Comparison of ENCODE assay signal across 9 cellular contexts in genomic region chr19:7505682-7506384, GRCh38. TPM values are rescaled to one million over a fixed set of nuclear protein-coding genes. Genes with fewer than 3 reads are reported as not detected.
DNase-seq lines count a peak whose midpoint lies in the region; TF ChIP-seq lines count a peak whose summit lies in the region.
"Had no signal": no experiment of that assay in that cellular context is flagged by ENCODE, and none has a peak within 500 bp of the region (broad histone marks: within the 10 kb centered on the region; RNA-seq: fewer than 3 reads in every experiment).

No MANE protein-coding gene starts in this region.

- peak; percentile 75 for DNase-seq in activated CD8-positive, alpha-beta memory T cell treated with anti-CD3 and anti-CD28 coated beads, Interleukin-2, amount 50 U/mL, for 48 hours
- no peak for DNase-seq in activated CD8-positive, alpha-beta memory T cell treated with anti-CD3 and anti-CD28 coated beads, Interleukin-2, amount 50 U/mL, for 4 hours
- DNase-seq in NCI-H774 (lab: John Stamatoyannopoulos, UW) (peak; percentile 55), dorsolateral prefrontal cortex (no peak), SIG-M5 (lab: John Stamatoyannopoulos, UW) (no peak), inferior parietal cortex (ENCODE audit: extremely low spot score) (no peak)

- H3K27ac ChIP-seq in duodenal mucosa (ENCODE audit: low read depth, low read length) (peak overlapping the region; percentile 20), dorsolateral prefrontal cortex (peak overlapping the region in 1 of 59 donors; percentile 12)
- H3K27ac ChIP-seq: neutrophil had no signal

- TF ChIP-seq CTCF in dorsolateral prefrontal cortex (IDR thresholded peaks at IDR 0.05 in 54 of 56, conservative IDR thresholded peaks at IDR 0.05 in 2 of 56; ENCODE audit: low read depth in 1 of 56, partially characterized antibody in 56 of 56) = no peak

- peak overlapping the region; percentile 47 to 51 for H3K9ac ChIP-seq in duodenal mucosa (ENCODE audit: low read depth in 1 of 2, low read length in 2 of 2)

- H3K36me3 ChIP-seq in duodenal mucosa (ENCODE audit: control insufficient read depth in 1 of 2, insufficient read depth in 2 of 2, low read length in 2 of 2) (no peaks in the 10 kb centered on the region), neuron (ENCODE audit: insufficient read depth, low read length) (no peaks in the 10 kb centered on the region)
- H3K36me3 ChIP-seq: neutrophil had no signal

- peaks cover 9 to 14% of the 10 kb centered on the region in 2 donors for H3K4me1 ChIP-seq in duodenal mucosa (ENCODE audit: control insufficient read depth in 1 of 2, insufficient read depth in 2 of 2, low read length in 2 of 2)
- H3K4me1 ChIP-seq in neuron (ENCODE audit: insufficient read depth, low read length) = no peaks in the 10 kb centered on the region

- intact Hi-C loops in dorsolateral prefrontal cortex (cut with DNase I) = no loop called here

- no peak overlapping the region for H2AFZ ChIP-seq in neuron (ENCODE audit: low read depth, low read length)

- H3K9me3 ChIP-seq in duodenal mucosa (ENCODE audit: control insufficient read depth in 1 of 2, low read length in 2 of 2) (no peaks in the 10 kb centered on the region), neuron (ENCODE audit: low read length) (no peaks in the 10 kb centered on the region)
- H3K9me3 ChIP-seq: neutrophil had no signal

- no peaks in the 10 kb centered on the region for H3K27me3 ChIP-seq in duodenal mucosa (ENCODE audit: control insufficient read depth in 1 of 2, insufficient read depth in 2 of 2, low read length in 2 of 2)
- H3K27me3 ChIP-seq in neuron (ENCODE audit: insufficient read depth, low read length) = no peaks in the 10 kb centered on the region
- H3K27me3 ChIP-seq in dorsolateral prefrontal cortex = peaks cover 0 to 4% (median 0%) of the 10 kb centered on the region in 45 donors

- H3K4me3 ChIP-seq in duodenal mucosa (ENCODE audit: low read depth in 1 of 2, low read length in 2 of 2) (peak overlapping the region; percentile 59 to 66), neuron (ENCODE audit: low read length) (peak overlapping the region; percentile 15), dorsolateral prefrontal cortex (peak overlapping the region in 26 of 59 donors; percentile 1 to 47 (median 19))

RNA-seq across cellular contexts. Expression of gene ZNF358, which starts 10.1 kb away (rescaled TPM):
- total RNA-seq in dorsolateral prefrontal cortex = 100 to 1,000 TPM in 76 of 120 experiments, 10 to 100 TPM in 44; 69.6 to 225 (median 107) TPM

RNA-seq across cellular contexts. Expression of gene MCOLN1, which starts 16.6 kb away (rescaled TPM):
- total RNA-seq in dorsolateral prefrontal cortex = 10 to 100 TPM; 21.1 to 64.6 (median 33.5) TPM

RNA-seq across cellular contexts. Expression of gene PEX11G, which starts 17.0 kb away (rescaled TPM):
- 1 to 10 TPM in 117 of 120 experiments, under 1 TPM in 3; 0.77 to 8.8 (median 3.2) TPM for total RNA-seq in dorsolateral prefrontal cortex

RNA-seq across cellular contexts. Expression of gene PNPLA6, which starts 29.7 kb away (rescaled TPM):
- total RNA-seq in dorsolateral prefrontal cortex = 100 to 1,000 TPM; 131 to 340 (median 192) TPM

Comparison
In these comparisons a context has a peak if more than half of its experiments do, and no peak if none do; other contexts are left out.
1. DNase-seq: peak in activated CD8-positive, alpha-beta memory T cell treated with anti-CD3 and anti-CD28 coated beads, Interleukin-2, amount 50 U/mL, for 48 hours (single experiment) and NCI-H774 (single experiment); none in activated CD8-positive, alpha-beta memory T cell treated with anti-CD3 and anti-CD28 coated beads, Interleukin-2, amount 50 U/mL, for 4 hours (single experiment), dorsolateral prefrontal cortex (0 of 10), SIG-M5 (single experiment) and inferior parietal cortex (single experiment).